In the genomic region with DNA sequence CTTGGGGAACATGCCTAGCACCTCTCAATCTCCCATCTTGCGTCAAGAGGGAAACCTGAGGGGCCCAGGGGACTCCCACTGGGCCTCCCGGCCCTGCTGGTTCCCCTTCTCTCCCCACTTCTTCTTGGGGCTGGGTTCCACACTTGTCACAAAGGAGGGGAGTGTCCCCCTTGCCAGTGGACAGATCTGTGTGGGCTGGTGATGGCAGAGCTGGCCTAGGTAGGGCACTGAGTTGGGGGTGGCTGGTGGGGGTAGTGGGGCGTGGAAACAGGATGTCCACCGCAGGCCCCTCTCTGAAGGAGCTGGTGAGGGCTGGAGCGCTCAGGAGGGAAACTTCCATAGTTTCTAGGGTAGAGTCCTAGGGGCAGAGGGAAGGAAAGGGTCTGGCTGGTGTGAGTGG, we compare ENCODE assay signal across 24 cellular contexts.
DNase-seq lines count a peak whose midpoint lies in the region; ATAC-seq and TF ChIP-seq lines count a peak whose summit lies in the region.
"Had no signal": no experiment of that assay in that cellular context is flagged by ENCODE, and none has a peak within 500 bp of the region (broad histone marks: within the 10 kb centered on the region; RNA-seq: fewer than 3 reads in every experiment).

No MANE protein-coding gene starts in this region.

- H3K4me1 Mint-ChIP-seq in stimulated activated naive CD8-positive, alpha-beta T cell treated with anti-CD3 and anti-CD28 coated beads, Interleukin-15, amount 100 ng/mL, for 72 hours = peaks cover 33% of the 10 kb centered on the region
- H3K4me1 Mint-ChIP-seq in progenitor cell of endocrine pancreas (ENCODE audit: low read depth) = peaks cover 53% of the 10 kb centered on the region

- TF ChIP-seq CTCF in right lobe of liver (IDR thresholded peaks at IDR 0.05) = no peak
- TF ChIP-seq CTCF in progenitor cell of endocrine pancreas (IDR thresholded peaks at IDR 0.05; ENCODE audit: unreplicated experiment) = no peak
- TF ChIP-seq CTCF in GM10248 (IDR thresholded peaks at IDR 0.05; ENCODE audit: control extremely low read depth, extremely low read depth, low read depth, missing control alignments) = no peak

- no peak overlapping the region for H3K27ac ChIP-seq in right lobe of liver
- H3K27ac ChIP-seq: gastrocnemius medialis, lower lobe of right lung had no signal

- no peaks in the 10 kb centered on the region for H3K9me3 ChIP-seq in right lobe of liver
- H3K9me3 ChIP-seq: gastrocnemius medialis, lower lobe of right lung had no signal

- CTCF ChIA-PET in GM10248 (lab: Yijun Ruan, JAX) = interaction anchor here (1.4 to 3.6 kb wide), 3 partner anchors 12 to 253 kb away, joined by 3 to 26 read pairs (median 21); no protein-coding TSS in a partner anchor

- H3K27me3 Mint-ChIP-seq in stimulated activated naive CD8-positive, alpha-beta T cell treated with anti-CD3 and anti-CD28 coated beads, Interleukin-15, amount 100 ng/mL, for 72 hours = peaks cover 21% of the 10 kb centered on the region
- H3K27me3 Mint-ChIP-seq in progenitor cell of endocrine pancreas = no peaks in the 10 kb centered on the region
- H3K27me3 Mint-ChIP-seq: activated CD4-positive, alpha-beta T cell treated with anti-CD3 and anti-CD28 coated beads, Interleukin-2, amount 10 ng/mL, durations not matched to agents 7 days and 5 days had no signal

- no peaks in the 10 kb centered on the region for H3K27me3 ChIP-seq in right lobe of liver
- H3K27me3 ChIP-seq: gastrocnemius medialis had no signal

- 29% methylated on average over 1 of the region's 5 CpGs for WGBS in right lobe of liver (ENCODE audit: insufficient coverage, low coverage, low lambda C conversion rate, missing lambda C conversion rate)

- no peak overlapping the region for H3K4me3 ChIP-seq in right lobe of liver
- H3K4me3 ChIP-seq: gastrocnemius medialis, GM23338, lower lobe of right lung, smooth muscle cell had no signal

- no peak overlapping the region for H3K4me3 Mint-ChIP-seq in stimulated activated naive CD8-positive, alpha-beta T cell treated with anti-CD3 and anti-CD28 coated beads, Interleukin-15, amount 100 ng/mL, for 72 hours
- H3K4me3 Mint-ChIP-seq in progenitor cell of endocrine pancreas (ENCODE audit: low read depth) = no peak overlapping the region
- H3K4me3 Mint-ChIP-seq: activated CD4-positive, alpha-beta T cell treated with anti-CD3 and anti-CD28 coated beads, Interleukin-2, amount 10 ng/mL, durations not matched to agents 7 days and 5 days; CD8-positive, alpha-beta T cell; GM23338; T-cell had no signal

- H3K36me3 Mint-ChIP-seq in progenitor cell of endocrine pancreas (ENCODE audit: insufficient read depth) = peaks cover 3% of the 10 kb centered on the region
- H3K36me3 Mint-ChIP-seq: CD8-positive, alpha-beta T cell; T-cell had no signal

- POLR2A ChIA-PET in GM10248 (lab: Yijun Ruan, JAX) = no interaction called here

- peaks cover 0 to 36% (median 17%) of the 10 kb centered on the region in 4 donors for H3K4me1 ChIP-seq in right lobe of liver

- H3K27ac Mint-ChIP-seq in stimulated activated naive CD8-positive, alpha-beta T cell treated with anti-CD3 and anti-CD28 coated beads, Interleukin-15, amount 100 ng/mL, for 72 hours = no peak overlapping the region
- H3K27ac Mint-ChIP-seq in progenitor cell of endocrine pancreas = peak overlapping the region; percentile 97
- H3K27ac Mint-ChIP-seq: activated CD4-positive, alpha-beta T cell treated with anti-CD3 and anti-CD28 coated beads, Interleukin-2, amount 10 ng/mL, durations not matched to agents 7 days and 5 days; CD8-positive, alpha-beta T cell; GM23338 had no signal

- DNase-seq in stimulated activated naive CD8-positive, alpha-beta T cell treated with anti-CD3 and anti-CD28 coated beads, Interleukin-15, amount 100 ng/mL, for 72 hours = no peak
- DNase-seq in stimulated activated naive CD8-positive, alpha-beta T cell treated with anti-CD3 and anti-CD28 coated beads, Interleukin-15, Interleukin-2, amounts not matched to agents 100 U/mL and 50 U/mL, for 24 hours = no peak
- DNase-seq in right lobe of liver = peak in 2 of 3 donors; percentile 30 to 37
- DNase-seq in progenitor cell of endocrine pancreas (ENCODE audit: low spot score, unreplicated experiment) = no peak
- DNase-seq in HuH-7 (ENCODE audit: low spot score) = no peak
- DNase-seq in NCI-H1105 (lab: John Stamatoyannopoulos, UW) = no peak
- DNase-seq in occipital lobe (lab: John Stamatoyannopoulos, UW) = no peak
- DNase-seq in GM10248 (ENCODE audit: extremely low spot score) = no peak
- DNase-seq: activated CD4-positive, alpha-beta T cell treated with anti-CD3 and anti-CD28 coated beads, Interleukin-2, amount 10 ng/mL, durations not matched to agents 7 days and 5 days; CD8-positive, alpha-beta T cell; central memory CD4-positive, alpha-beta T cell; DMS79; erythroblast; gastrocnemius medialis; islet precursor cell; lower lobe of right lung; MM.1S; NCI-H1694; NCI-H774; SHP77 treated with DMSO at 0.1 percent for 48 hours; stimulated activated CD4-positive, alpha-beta T cell treated with anti-CD3 and anti-CD28 coated beads, Interleukin-4, amount 100 ng/mL, for 1 hour had no signal

- H3K36me3 ChIP-seq in right lobe of liver = no peaks in the 10 kb centered on the region
- H3K36me3 ChIP-seq: gastrocnemius medialis, lower lobe of right lung had no signal

- peak; percentile 6 for ATAC-seq in stimulated activated naive CD8-positive, alpha-beta T cell treated with anti-CD3 and anti-CD28 coated beads, Interleukin-15, amount 100 ng/mL, for 72 hours
- no peak for ATAC-seq in stimulated activated naive CD8-positive, alpha-beta T cell treated with anti-CD3 and anti-CD28 coated beads, Interleukin-15, Interleukin-2, amounts not matched to agents 100 U/mL and 50 U/mL, for 24 hours
- no peak for ATAC-seq in right lobe of liver
- ATAC-seq: gastrocnemius medialis, GM23338, lower lobe of right lung had no signal

- no peaks in the 10 kb centered on the region for H3K9me3 Mint-ChIP-seq in stimulated activated naive CD8-positive, alpha-beta T cell treated with anti-CD3 and anti-CD28 coated beads, Interleukin-15, amount 100 ng/mL, for 72 hours
- peaks cover 3% of the 10 kb centered on the region for H3K9me3 Mint-ChIP-seq in progenitor cell of endocrine pancreas (ENCODE audit: low read depth)
- H3K9me3 Mint-ChIP-seq: activated CD4-positive, alpha-beta T cell treated with anti-CD3 and anti-CD28 coated beads, Interleukin-2, amount 10 ng/mL, durations not matched to agents 7 days and 5 days; CD8-positive, alpha-beta T cell; GM23338; T-cell had no signal

- TF ChIP-seq POLR2A in right lobe of liver (IDR thresholded peaks at IDR 0.05) = no peak

- intact Hi-C loops in right lobe of liver (cut with DNase I) = loop anchor here (10.0 kb wide), 3 partner anchors 158 to 258 kb away; partner anchors contain the start of gene ZFP36L2 (in 1 of the 2)

Comparison
In these comparisons a context has a peak if more than half of its experiments do, and no peak if none do; other contexts are left out.
1. DNase-seq: peak in right lobe of liver (2 of 3); none in stimulated activated naive CD8-positive, alpha-beta T cell treated with anti-CD3 and anti-CD28 coated beads, Interleukin-15, amount 100 ng/mL, for 72 hours (0 of 2), stimulated activated naive CD8-positive, alpha-beta T cell treated with anti-CD3 and anti-CD28 coated beads, Interleukin-15, Interleukin-2, amounts not matched to agents 100 U/mL and 50 U/mL, for 24 hours (single experiment), progenitor cell of endocrine pancreas (single experiment), HuH-7 (single experiment), NCI-H1105 (single experiment), occipital lobe (single experiment) and GM10248 (single experiment).